Comparison of ENCODE assay signal across 26 cellular contexts in genomic region chr10:131869344-131869743, GRCh38.
"Had no signal": no experiment of that assay in that cellular context is flagged by ENCODE, and none has a peak within 500 bp of the region (broad histone marks: within the 10 kb centered on the region; RNA-seq: fewer than 3 reads in every experiment).

No MANE protein-coding gene starts in this region.

- DNase-seq: activated CD4-positive, alpha-beta T cell treated with anti-CD3 and anti-CD28 coated beads for 4 hours; activated CD4-positive, alpha-beta T cell treated with anti-CD3 and anti-CD28 coated beads, Interleukin-2, amount 50 U/mL, for 4 hours; activated naive CD4-positive, alpha-beta T cell; activated T-cell treated with anti-CD3 and anti-CD28 coated beads for 4 hours; activated T-cell treated with anti-CD3 and anti-CD28 coated beads, Interleukin-2, amount 50 U/mL, for 72 hours; body of pancreas; cerebellar nuclear complex; dorsolateral prefrontal cortex; effector memory CD8-positive, alpha-beta T cell; erythroblast; hippocampal formation; immature natural killer cell; naive B cell; nucleus accumbens; psoas muscle; stimulated activated CD4-positive, alpha-beta T cell treated with anti-CD3 and anti-CD28 coated beads, Interleukin-2, amount 100 ng/mL, for 48 hours; stimulated activated naive CD4-positive, alpha-beta T cell treated with Interleukin-2 at 50 U/mL for 16 hours had no signal

- H3K4me3 Mint-ChIP-seq: activated naive CD8-positive, alpha-beta T cell; activated T-cell treated with anti-CD3 and anti-CD28 coated beads, Interleukin-2, amount 50 U/mL, for 72 hours; effector memory CD8-positive, alpha-beta T cell; immature natural killer cell; mesothelial cell of epicardium; naive B cell; neural crest cell; type B pancreatic cell had no signal

- H3K27ac ChIP-seq: body of pancreas, coronary artery, dorsolateral prefrontal cortex, pancreas, psoas muscle, vagina, VCaP had no signal

- H3K27me3 ChIP-seq: body of pancreas, pancreas, vagina had no signal

- H3K36me3 ChIP-seq: pancreas, vagina had no signal

- H3K4me1 Mint-ChIP-seq: immature natural killer cell, mesothelial cell of epicardium, neural crest cell had no signal

- FAIRE-seq: pancreas, TTC549 had no signal

- H3K27ac Mint-ChIP-seq: activated naive CD8-positive, alpha-beta T cell; activated T-cell treated with anti-CD3 and anti-CD28 coated beads, Interleukin-2, amount 50 U/mL, for 72 hours; effector memory CD8-positive, alpha-beta T cell; immature natural killer cell; mesothelial cell of epicardium; naive B cell; type B pancreatic cell had no signal

- ATAC-seq: activated T-cell treated with anti-CD3 and anti-CD28 coated beads, Interleukin-2, amount 50 U/mL, for 72 hours; body of pancreas; effector memory CD8-positive, alpha-beta T cell; pancreas; psoas muscle had no signal

- H3K36me3 Mint-ChIP-seq: activated naive CD8-positive, alpha-beta T cell; immature natural killer cell; mesothelial cell of epicardium; naive B cell; type B pancreatic cell had no signal

- H3K4me1 ChIP-seq: body of pancreas, pancreas, psoas muscle, vagina had no signal

- H3K4me3 ChIP-seq: body of pancreas, coronary artery, dorsolateral prefrontal cortex, pancreas, psoas muscle, vagina had no signal

- H3K9me3 ChIP-seq: body of pancreas, pancreas, psoas muscle, vagina had no signal

- H3K9me3 Mint-ChIP-seq: activated T-cell treated with anti-CD3 and anti-CD28 coated beads, Interleukin-2, amount 50 U/mL, for 72 hours; effector memory CD8-positive, alpha-beta T cell; mesothelial cell of epicardium; naive B cell; type B pancreatic cell had no signal
